Comparison of ENCODE assay signal across 8 cellular contexts in the genomic region with DNA sequence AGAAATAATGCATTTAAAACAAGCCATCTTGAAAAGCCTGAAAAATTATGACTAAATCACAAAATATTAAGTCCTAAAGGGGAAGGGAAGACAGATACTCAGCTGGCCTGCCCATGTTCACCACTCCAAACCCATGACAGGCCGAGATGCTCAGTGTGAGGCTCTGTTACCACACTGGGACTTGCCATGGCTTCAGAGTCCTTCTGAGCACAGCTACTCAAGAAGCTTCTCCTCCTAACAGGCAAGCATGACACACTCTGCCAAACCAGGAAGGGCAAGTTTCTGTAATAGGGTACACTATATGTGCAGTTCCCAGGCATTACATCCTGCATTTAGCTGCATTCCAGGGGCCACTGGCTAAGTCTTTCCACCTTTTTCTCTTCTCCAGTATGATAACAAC. TPM values are rescaled to one million over a fixed set of nuclear protein-coding genes. Genes with fewer than 3 reads are reported as not detected.
A peak's percentile ranks its signal among the peaks of the same experiment; 100 is the strongest.
DNase-seq lines count a peak whose midpoint lies in the region; ATAC-seq lines count a peak whose summit lies in the region.

No MANE protein-coding gene starts in this region.

- ATAC-seq in GM18870 (IDR thresholded peaks at IDR 0.05; ENCODE audit: unreplicated experiment): peak; percentile 28
- ATAC-seq in GM21619 (IDR thresholded peaks at IDR 0.05; ENCODE audit: unreplicated experiment): peak; percentile 32
- ATAC-seq in HG03457 (IDR thresholded peaks at IDR 0.05; ENCODE audit: unreplicated experiment): peak; percentile 29
- peak; percentile 70 for ATAC-seq in left colon

- intact Hi-C loops in left colon (cut with DNase I, micrococcal nuclease): loop anchor here in 1 of 2 donors (2.0 kb wide), 1 partner anchor 79 kb away; no protein-coding TSS in a partner anchor

- DNase-seq in left colon (no peak), activated gamma-delta T cell (lab: John Stamatoyannopoulos, UW) (no peak), NCI-H2196 treated with DMSO at 0.1 percent for 48 hours (lab: John Stamatoyannopoulos, UW; ENCODE audit: unreplicated experiment) (no peak), GF-D8 (lab: John Stamatoyannopoulos, UW) (no peak), NCI-H1417 (lab: John Stamatoyannopoulos, UW) (no peak)

RNA-seq across cellular contexts. Expression of a gene that starts 34.0 kb away (rescaled TPM):
- total RNA-seq in left colon: 10 to 100 TPM in 1 of 2 donors, 1 to 10 TPM in 1; 8.8 to 23.5 TPM
